In genomic region chr16:24721830-24722238, GRCh38 we compare ENCODE assay signal across 11 cellular contexts. TPM values are rescaled to one million over a fixed set of nuclear protein-coding genes. Genes with fewer than 3 reads are reported as not detected.
DNase-seq lines count a peak whose midpoint lies in the region; ATAC-seq lines count a peak whose summit lies in the region.
"Had no signal": no experiment of that assay in that cellular context is flagged by ENCODE, and none has a peak within 500 bp of the region (broad histone marks: within the 10 kb centered on the region; RNA-seq: fewer than 3 reads in every experiment).

No MANE protein-coding gene starts in this region.

- H3K36me3 Mint-ChIP-seq in activated CD4-positive, alpha-beta T cell treated with anti-CD3 and anti-CD28 coated beads, Interleukin-2, amount 10 ng/mL, durations not matched to agents 24 days and 14 days (ENCODE audit: low read depth) = peaks cover 2% of the 10 kb centered on the region
- no peaks in the 10 kb centered on the region for H3K36me3 Mint-ChIP-seq in activated naive CD4-positive, alpha-beta T cell treated with anti-CD3 and anti-CD28 coated beads, Interleukin-2, amount 10 ng/mL, durations not matched to agents 7 days and 5 days

- peaks cover 5% of the 10 kb centered on the region for H3K27me3 Mint-ChIP-seq in activated CD4-positive, alpha-beta T cell treated with anti-CD3 and anti-CD28 coated beads, Interleukin-2, amount 10 ng/mL, durations not matched to agents 24 days and 14 days
- H3K27me3 Mint-ChIP-seq in activated naive CD4-positive, alpha-beta T cell treated with anti-CD3 and anti-CD28 coated beads, Interleukin-2, amount 10 ng/mL, durations not matched to agents 7 days and 5 days = no peaks in the 10 kb centered on the region

- H3K4me3 Mint-ChIP-seq in activated CD4-positive, alpha-beta T cell treated with anti-CD3 and anti-CD28 coated beads, Interleukin-2, amount 10 ng/mL, durations not matched to agents 24 days and 14 days = peak overlapping the region; percentile 39
- H3K4me3 Mint-ChIP-seq in activated naive CD4-positive, alpha-beta T cell treated with anti-CD3 and anti-CD28 coated beads, Interleukin-2, amount 10 ng/mL, durations not matched to agents 7 days and 5 days = no peak overlapping the region

- ATAC-seq in HG02973 (IDR thresholded peaks at IDR 0.05; ENCODE audit: unreplicated experiment) (no peak), HG03457 (IDR thresholded peaks at IDR 0.05; ENCODE audit: unreplicated experiment) (no peak)
- ATAC-seq: heart left ventricle had no signal

- CTCF ChIA-PET in activated naive CD4-positive, alpha-beta T cell treated with anti-CD3 and anti-CD28 coated beads, Interleukin-2, amount 10 ng/mL, durations not matched to agents 7 days and 5 days (lab: Charles Lee) = no interaction called here

- H3K27ac Mint-ChIP-seq in activated CD4-positive, alpha-beta T cell treated with anti-CD3 and anti-CD28 coated beads, Interleukin-2, amount 10 ng/mL, durations not matched to agents 24 days and 14 days = peak overlapping the region; percentile 83
- no peak overlapping the region for H3K27ac Mint-ChIP-seq in activated naive CD4-positive, alpha-beta T cell treated with anti-CD3 and anti-CD28 coated beads, Interleukin-2, amount 10 ng/mL, durations not matched to agents 7 days and 5 days

- peaks cover 18% of the 10 kb centered on the region for H3K4me1 Mint-ChIP-seq in activated CD4-positive, alpha-beta T cell treated with anti-CD3 and anti-CD28 coated beads, Interleukin-2, amount 10 ng/mL, durations not matched to agents 24 days and 14 days
- peaks cover 5% of the 10 kb centered on the region for H3K4me1 Mint-ChIP-seq in activated naive CD4-positive, alpha-beta T cell treated with anti-CD3 and anti-CD28 coated beads, Interleukin-2, amount 10 ng/mL, durations not matched to agents 7 days and 5 days

- H3K9me3 Mint-ChIP-seq in activated CD4-positive, alpha-beta T cell treated with anti-CD3 and anti-CD28 coated beads, Interleukin-2, amount 10 ng/mL, durations not matched to agents 24 days and 14 days = no peaks in the 10 kb centered on the region
- H3K9me3 Mint-ChIP-seq in activated naive CD4-positive, alpha-beta T cell treated with anti-CD3 and anti-CD28 coated beads, Interleukin-2, amount 10 ng/mL, durations not matched to agents 7 days and 5 days = no peaks in the 10 kb centered on the region

- DNase-seq in HT1080 (ENCODE audit: low read depth) = peak; percentile 95
- peak; percentile 71 for DNase-seq in activated CD4-positive, alpha-beta T cell treated with anti-CD3 and anti-CD28 coated beads, Interleukin-2, amount 10 ng/mL, durations not matched to agents 24 days and 14 days
- peak; percentile 23 for DNase-seq in activated naive CD4-positive, alpha-beta T cell treated with anti-CD3 and anti-CD28 coated beads, Interleukin-2, amount 10 ng/mL, durations not matched to agents 7 days and 5 days
- DNase-seq in stimulated activated CD4-positive, alpha-beta T cell treated with anti-CD3 and anti-CD28 coated beads, Interleukin-1b, Interleukin-23, amount 100 ng/mL, for 48 hours = peak; percentile 77
- DNase-seq in cerebellar cortex (ENCODE audit: low spot score) = no peak
- DNase-seq in amniotic stem cell (lab: John Stamatoyannopoulos, UW) = no peak
- DNase-seq: aorta, heart left ventricle, NCI-H1694 treated with DMSO at 0.1 percent for 48 hours had no signal

- intact Hi-C loops in activated CD4-positive, alpha-beta T cell treated with anti-CD3 and anti-CD28 coated beads, Interleukin-2, amount 10 ng/mL, durations not matched to agents 24 days and 14 days (cut with micrococcal nuclease) = loop anchor here (1.0 kb wide), 1 partner anchor 54 kb away; no protein-coding TSS in a partner anchor

RNA-seq across cellular contexts. Expression of gene TNRC6A, which starts 7.6 kb away (rescaled TPM):
- 21.9 and 29.9 TPM in 2 replicates for total RNA-seq in HT1080 (2014; rRNA removed; shearing (Covaris generic))
- 23.6 and 30.6 TPM in 2 replicates for polyA plus RNA-seq in HT1080 (2015; cell fraction: cytosol; rRNA removed)
- polyA plus RNA-seq in HT1080 (2015; cell fraction: nucleus; rRNA removed) = 77.4 and 83.4 TPM in 2 replicates
- total RNA-seq in activated CD4-positive, alpha-beta T cell treated with anti-CD3 and anti-CD28 coated beads, Interleukin-2, amount 10 ng/mL, durations not matched to agents 24 days and 14 days = 52.9 and 54.2 TPM in 2 replicates

Comparison
In these comparisons a context has a peak if more than half of its experiments do, and no peak if none do; other contexts are left out.
1. DNase-seq: peak in HT1080 (single experiment), activated CD4-positive, alpha-beta T cell treated with anti-CD3 and anti-CD28 coated beads, Interleukin-2, amount 10 ng/mL, durations not matched to agents 24 days and 14 days (single experiment), activated naive CD4-positive, alpha-beta T cell treated with anti-CD3 and anti-CD28 coated beads, Interleukin-2, amount 10 ng/mL, durations not matched to agents 7 days and 5 days (single experiment) and stimulated activated CD4-positive, alpha-beta T cell treated with anti-CD3 and anti-CD28 coated beads, Interleukin-1b, Interleukin-23, amount 100 ng/mL, for 48 hours (single experiment); none in cerebellar cortex (single experiment) and amniotic stem cell (single experiment).